ENCODE assay signal across 9 cellular contexts in the genomic region with DNA sequence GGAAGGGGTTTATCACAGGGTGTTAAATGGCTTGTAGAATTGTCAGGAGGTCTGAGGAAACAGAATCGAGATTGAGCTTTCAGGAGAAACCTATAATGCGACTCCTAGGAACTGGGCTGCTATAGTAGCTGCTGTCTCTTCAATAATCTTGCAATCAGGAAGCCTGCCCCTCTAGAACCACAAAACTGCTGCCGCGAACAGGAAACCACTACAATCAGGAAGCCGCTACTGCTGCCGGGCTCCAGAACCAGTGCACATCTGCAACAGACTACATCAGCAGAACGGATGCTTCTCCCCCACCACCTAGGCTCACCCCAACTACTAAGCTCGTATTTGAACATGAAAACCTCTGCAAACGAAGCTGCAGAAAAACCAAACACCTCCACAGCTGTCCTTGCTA. TPM values are rescaled to one million over a fixed set of nuclear protein-coding genes. Genes with fewer than 3 reads are reported as not detected.
DNase-seq lines count a peak whose midpoint lies in the region; TF ChIP-seq lines count a peak whose summit lies in the region.
"Had no signal": no experiment of that assay in that cellular context is flagged by ENCODE, and none has a peak within 500 bp of the region (broad histone marks: within the 10 kb centered on the region; RNA-seq: fewer than 3 reads in every experiment).

No MANE protein-coding gene starts in this region.

- 69 to 80% methylated on average over 9 of the region's 9 CpGs for WGBS in lower leg skin, 2 donors
- 53 to 56% methylated on average over 2 to 9 of the region's 9 CpGs for WGBS in transverse colon (ENCODE audit: low coverage in 1 of 2), 2 donors

- H3K27me3 ChIP-seq in KMS-11 (ENCODE audit: insufficient read depth, low read depth), result no peaks in the 10 kb centered on the region
- no peaks in the 10 kb centered on the region for H3K27me3 ChIP-seq in transverse colon
- no peaks in the 10 kb centered on the region for H3K27me3 ChIP-seq in WERI-Rb-1 (ENCODE audit: insufficient read depth, low read depth, severe bottlenecking)

- DNase-seq in GM19240 (ENCODE audit: insufficient read length, low spot score), result peak; percentile 22
- DNase-seq in activated CD8-positive, alpha-beta memory T cell treated with anti-CD3 and anti-CD28 coated beads for 24 hours, result peak; percentile 80
- peak; percentile 40 to 88 for DNase-seq in lower leg skin (ENCODE audit: low spot score in 2 of 2)
- DNase-seq in transverse colon, result peak; percentile 63
- DNase-seq in NCI-H1092 (lab: John Stamatoyannopoulos, UW), result no peak
- no peak for DNase-seq in nephron progenitor cell
- no peak for DNase-seq in WERI-Rb-1

- TF ChIP-seq EP300 in transverse colon (IDR thresholded peaks at IDR 0.05; ENCODE audit: low read depth), result no peak

- peaks cover 7% of the 10 kb centered on the region for H3K27me3 Mint-ChIP-seq in nephron progenitor cell (ENCODE audit: low read depth, poor library complexity)

- TF ChIP-seq POLR2A in lower leg skin (IDR thresholded peaks at IDR 0.05) (no peak), transverse colon (IDR thresholded peaks at IDR 0.05) (no peak)

- peak overlapping the region; percentile 70 for H3K4me2 ChIP-seq in KMS-11

- H3K36me3 Mint-ChIP-seq in nephron progenitor cell (ENCODE audit: low read depth), result no peaks in the 10 kb centered on the region

- intact Hi-C loops in lower leg skin (cut with DNase I; ENCODE audit: low total_unique reads), result no loop called here
- intact Hi-C loops in transverse colon (cut with DNase I; ENCODE audit: low total_unique reads), result no loop called here

- in situ Hi-C loops in transverse colon (cut with MboI; ENCODE audit: low pct_ligation_motif_present in 1 of 4, low pct_unique_long_range_greater_than_20kb in 1 of 4, low sequenced_read_pairs in 3 of 4), result no loop called here

- no peak overlapping the region for H3K27ac Mint-ChIP-seq in nephron progenitor cell

- H3K4me3 ChIP-seq in KMS-11 (IDR thresholded peaks at IDR 0.05; ENCODE audit: insufficient read depth, low read depth, low read length), result no peak overlapping the region
- H3K4me3 ChIP-seq in lower leg skin (ENCODE audit: low read depth, poor library complexity, severe bottlenecking), result no peak overlapping the region
- H3K4me3 ChIP-seq in transverse colon, result no peak overlapping the region
- no peak overlapping the region for H3K4me3 ChIP-seq in WERI-Rb-1 (ENCODE audit: low read depth, low read length)
- H3K4me3 ChIP-seq: dorsolateral prefrontal cortex had no signal

- H3K27ac ChIP-seq in KMS-11 (peak overlapping the region; percentile 42), transverse colon (no peak overlapping the region), WERI-Rb-1 (no peak overlapping the region)
- H3K27ac ChIP-seq: dorsolateral prefrontal cortex had no signal

- H3K4me1 ChIP-seq in KMS-11 (ENCODE audit: low read depth, poor library complexity, severe bottlenecking) (peaks cover 65% of the 10 kb centered on the region), transverse colon (peaks cover 0 to 17% (median 2%) of the 10 kb centered on the region in 4 donors)

- no peak overlapping the region for H3K4me3 Mint-ChIP-seq in nephron progenitor cell

- H3K9me3 Mint-ChIP-seq in nephron progenitor cell, result no peaks in the 10 kb centered on the region

- H2AFZ ChIP-seq in KMS-11 (ENCODE audit: low read depth), result peak overlapping the region; percentile 56

- no peaks in the 10 kb centered on the region for H3K79me2 ChIP-seq in KMS-11 (ENCODE audit: insufficient read depth, low read depth)

- H3K9me3 ChIP-seq in transverse colon, result no peaks in the 10 kb centered on the region
- no peaks in the 10 kb centered on the region for H3K9me3 ChIP-seq in WERI-Rb-1 (ENCODE audit: severe bottlenecking)

- H3K36me3 ChIP-seq in KMS-11 (ENCODE audit: insufficient read depth), result no peaks in the 10 kb centered on the region
- H3K36me3 ChIP-seq in transverse colon, result no peaks in the 10 kb centered on the region
- H3K36me3 ChIP-seq in WERI-Rb-1, result no peaks in the 10 kb centered on the region

- no peaks in the 10 kb centered on the region for H4K20me1 ChIP-seq in KMS-11 (ENCODE audit: insufficient read depth)

- H3K9ac ChIP-seq in KMS-11, result no peak overlapping the region

- H3K4me1 Mint-ChIP-seq in nephron progenitor cell, result peaks cover 25% of the 10 kb centered on the region

- TF ChIP-seq CTCF in KMS-11 (conservative IDR thresholded peaks at IDR 0.05; ENCODE audit: low read depth, low read length) (no peak), lower leg skin (IDR thresholded peaks at IDR 0.05) (no peak), transverse colon (IDR thresholded peaks at IDR 0.05) (no peak), nephron progenitor cell (IDR thresholded peaks at IDR 0.05) (no peak), WERI-Rb-1 (IDR thresholded peaks at IDR 0.05; ENCODE audit: low read depth, low read length) (no peak)

RNA-seq across cellular contexts. Expression of gene TNFSF8, which starts 31.6 kb away (rescaled TPM):
- total RNA-seq in lower leg skin (1 to 10 TPM in 2 of 4 donors, under 1 TPM in 2; 0.27 to 2.5 (median 0.93) TPM), transverse colon (1 to 10 TPM in 2 of 4 donors, not detected in 2; 1.2 to 5.2 TPM)

Comparison
In these comparisons a context has a peak if more than half of its experiments do, and no peak if none do; other contexts are left out.
1. DNase-seq: peak in GM19240 (single experiment), activated CD8-positive, alpha-beta memory T cell treated with anti-CD3 and anti-CD28 coated beads for 24 hours (single experiment), lower leg skin (2 of 2) and transverse colon (single experiment); none in NCI-H1092 (single experiment), nephron progenitor cell (single experiment) and WERI-Rb-1 (single experiment).